25 cellular contexts compared by ENCODE assay signal in the genomic region with DNA sequence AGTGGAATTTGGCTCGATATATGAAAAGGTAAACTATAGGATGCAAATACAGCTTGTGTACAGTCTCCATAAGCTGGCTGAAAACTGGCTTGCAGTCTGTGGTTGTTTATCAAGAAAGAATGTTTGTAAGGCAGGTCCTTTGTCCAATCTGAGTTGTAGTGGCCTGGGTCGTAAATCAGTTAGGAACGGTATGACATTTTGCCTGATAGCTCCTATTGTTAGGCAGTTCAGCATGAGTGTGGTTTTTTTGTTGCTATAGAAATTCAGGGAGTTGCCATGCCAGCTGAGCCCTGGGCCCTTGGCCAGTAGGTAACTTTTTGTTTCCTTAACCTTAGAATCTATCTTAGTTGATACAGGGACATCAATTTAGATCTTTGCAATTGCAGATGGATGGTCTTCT.
DNase-seq lines count a peak whose midpoint lies in the region; ATAC-seq and TF ChIP-seq lines count a peak whose summit lies in the region.
"Had no signal": no experiment of that assay in that cellular context is flagged by ENCODE, and none has a peak within 500 bp of the region (broad histone marks: within the 10 kb centered on the region; RNA-seq: fewer than 3 reads in every experiment).

No MANE protein-coding gene starts in this region.

- H3K4me3 Mint-ChIP-seq in naive thymus-derived CD8-positive, alpha-beta T cell = no peak overlapping the region
- H3K4me3 Mint-ChIP-seq in naive thymus-derived CD4-positive, alpha-beta T cell = no peak overlapping the region
- H3K4me3 Mint-ChIP-seq: activated CD8-positive, alpha-beta T cell treated with anti-CD3 and anti-CD28 coated beads, Interleukin-2, amount 10 ng/mL, durations not matched to agents 7 days and 5 days; HFFc6; mesothelial cell of epicardium; nephron progenitor cell had no signal

- WGBS in body of pancreas, 2 donors = 22 to 32% methylated on average over 3 of the region's 3 CpGs

- no peak overlapping the region for H3K27ac ChIP-seq in body of pancreas
- H3K27ac ChIP-seq in naive thymus-derived CD4-positive, alpha-beta T cell (ENCODE audit: low read depth, low read length) = no peak overlapping the region
- H3K27ac ChIP-seq: coronary artery, left lung, sigmoid colon, upper lobe of right lung had no signal

- no peaks in the 10 kb centered on the region for H3K36me3 ChIP-seq in body of pancreas (replicated peaks in 1 of 2; ENCODE audit: insufficient read depth in 1 of 2, low read depth in 2 of 2)
- H3K36me3 ChIP-seq in naive thymus-derived CD4-positive, alpha-beta T cell (ENCODE audit: control insufficient read depth in 2 of 3, insufficient read depth in 3 of 3, low read length in 3 of 3) = no peaks in the 10 kb centered on the region
- H3K36me3 ChIP-seq: left lung, sigmoid colon, upper lobe of right lung had no signal

- no peak for TF ChIP-seq POLR2A in body of pancreas (IDR thresholded peaks at IDR 0.05)

- no peak for ATAC-seq in body of pancreas
- no peak for ATAC-seq in naive thymus-derived CD8-positive, alpha-beta T cell
- no peak for ATAC-seq in naive thymus-derived CD4-positive, alpha-beta T cell
- ATAC-seq: activated CD8-positive, alpha-beta T cell treated with anti-CD3 and anti-CD28 coated beads, Interleukin-2, amount 10 ng/mL, durations not matched to agents 7 days and 5 days; left lung; Right ventricle myocardium inferior; upper lobe of right lung had no signal

- POLR2A ChIA-PET in naive thymus-derived CD8-positive, alpha-beta T cell (lab: Charles Lee) = no interaction called here
- POLR2A ChIA-PET in naive thymus-derived CD4-positive, alpha-beta T cell (lab: Charles Lee) = no interaction called here

- H3K27me3 Mint-ChIP-seq in naive thymus-derived CD8-positive, alpha-beta T cell = no peaks in the 10 kb centered on the region
- no peaks in the 10 kb centered on the region for H3K27me3 Mint-ChIP-seq in naive thymus-derived CD4-positive, alpha-beta T cell

- H3K9me3 Mint-ChIP-seq in naive thymus-derived CD8-positive, alpha-beta T cell = peaks cover 0 to 33% (median 3%) of the 10 kb centered on the region in 9 donors
- peaks cover 0 to 32% (median 5%) of the 10 kb centered on the region in 11 donors for H3K9me3 Mint-ChIP-seq in naive thymus-derived CD4-positive, alpha-beta T cell
- H3K9me3 Mint-ChIP-seq: mesothelial cell of epicardium, nephron progenitor cell had no signal

- no peak overlapping the region for H3K27ac Mint-ChIP-seq in naive thymus-derived CD8-positive, alpha-beta T cell
- H3K27ac Mint-ChIP-seq in naive thymus-derived CD4-positive, alpha-beta T cell = no peak overlapping the region
- H3K27ac Mint-ChIP-seq: activated CD8-positive, alpha-beta T cell treated with anti-CD3 and anti-CD28 coated beads, Interleukin-2, amount 10 ng/mL, durations not matched to agents 7 days and 5 days; HFFc6; mesothelial cell of epicardium; nephron progenitor cell had no signal

- H3K27me3 ChIP-seq in body of pancreas = no peaks in the 10 kb centered on the region
- no peaks in the 10 kb centered on the region for H3K27me3 ChIP-seq in naive thymus-derived CD4-positive, alpha-beta T cell (ENCODE audit: control insufficient read depth in 2 of 2, insufficient read depth in 2 of 2, low read length in 2 of 2)
- H3K27me3 ChIP-seq: left lung, sigmoid colon, upper lobe of right lung had no signal

- H3K4me1 Mint-ChIP-seq in naive thymus-derived CD8-positive, alpha-beta T cell = no peaks in the 10 kb centered on the region
- H3K4me1 Mint-ChIP-seq in naive thymus-derived CD4-positive, alpha-beta T cell = no peaks in the 10 kb centered on the region
- H3K4me1 Mint-ChIP-seq: nephron progenitor cell had no signal

- TF ChIP-seq CTCF in body of pancreas (IDR thresholded peaks at IDR 0.05) = no peak

- no peaks in the 10 kb centered on the region for H3K36me3 Mint-ChIP-seq in naive thymus-derived CD8-positive, alpha-beta T cell
- no peaks in the 10 kb centered on the region for H3K36me3 Mint-ChIP-seq in naive thymus-derived CD4-positive, alpha-beta T cell
- H3K36me3 Mint-ChIP-seq: mesothelial cell of epicardium had no signal

- no peaks in the 10 kb centered on the region for H3K9me3 ChIP-seq in body of pancreas
- H3K9me3 ChIP-seq in naive thymus-derived CD4-positive, alpha-beta T cell (ENCODE audit: control insufficient read depth in 2 of 3, low read length in 3 of 3) = no peaks in the 10 kb centered on the region
- H3K9me3 ChIP-seq: left lung, upper lobe of right lung had no signal

- CTCF ChIA-PET in naive thymus-derived CD4-positive, alpha-beta T cell (lab: Charles Lee) = no interaction called here

- no peaks in the 10 kb centered on the region for H3K4me1 ChIP-seq in body of pancreas
- H3K4me1 ChIP-seq in naive thymus-derived CD4-positive, alpha-beta T cell (ENCODE audit: control insufficient read depth in 2 of 2, insufficient read depth in 2 of 2, low read length in 2 of 2) = no peaks in the 10 kb centered on the region
- H3K4me1 ChIP-seq: left lung, sigmoid colon, upper lobe of right lung had no signal

- intact Hi-C loops in body of pancreas (cut with DNase I) = no loop called here
- intact Hi-C loops in naive thymus-derived CD4-positive, alpha-beta T cell (cut with micrococcal nuclease) = no loop called here

- DNase-seq in COR-L47 (lab: John Stamatoyannopoulos, UW) = peak; percentile 29
- DNase-seq in NCI-H1105 (lab: John Stamatoyannopoulos, UW) = peak; percentile 0
- DNase-seq in OCI-M1 (lab: John Stamatoyannopoulos, UW) = peak; percentile 24
- peak; percentile 17 for DNase-seq in iPS-NIHi11 (ENCODE audit: low spot score)
- DNase-seq in body of pancreas = no peak
- no peak for DNase-seq in naive thymus-derived CD8-positive, alpha-beta T cell
- DNase-seq in NOMO-1 treated with DMSO at 0.1 percent for 48 hours (lab: John Stamatoyannopoulos, UW; ENCODE audit: unreplicated experiment) = no peak
- no peak for DNase-seq in naive thymus-derived CD4-positive, alpha-beta T cell
- DNase-seq: ACHN; activated CD4-positive, CD25-positive, alpha-beta regulatory T cell treated with anti-CD3 and anti-CD28 coated beads, Interleukin-2, amount 50 U/mL, for 72 hours; activated CD8-positive, alpha-beta T cell treated with anti-CD3 and anti-CD28 coated beads, Interleukin-2, amount 10 ng/mL, durations not matched to agents 7 days and 5 days; activated gamma-delta T cell treated with Interleukin-2 at 50 U/mL for 16 hours; C1 segment of cervical spinal cord; DMS 273 treated with DMSO at 0.1 percent for 48 hours; HFFc6; KG1; left lung; NCI-H510A treated with DMSO at 0.1 percent for 48 hours; nephron progenitor cell; posterior cingulate gyrus; sigmoid colon; upper lobe of right lung had no signal

- H3K4me3 ChIP-seq in body of pancreas = no peak overlapping the region
- no peak overlapping the region for H3K4me3 ChIP-seq in naive thymus-derived CD4-positive, alpha-beta T cell (ENCODE audit: low read length)
- H3K4me3 ChIP-seq: coronary artery, left lung, sigmoid colon, upper lobe of right lung had no signal

Comparison
In these comparisons a context has a peak if more than half of its experiments do, and no peak if none do; other contexts are left out.
1. DNase-seq: peak in COR-L47 (single experiment), NCI-H1105 (single experiment), OCI-M1 (single experiment) and iPS-NIHi11 (single experiment); none in body of pancreas (0 of 4), naive thymus-derived CD8-positive, alpha-beta T cell (0 of 10), NOMO-1 treated with DMSO at 0.1 percent for 48 hours (single experiment) and naive thymus-derived CD4-positive, alpha-beta T cell (0 of 9).